ENCODE assay signal across 24 cellular contexts in genomic region chr7:124440081-124440480, GRCh38.
"Had no signal": no experiment of that assay in that cellular context is flagged by ENCODE, and none has a peak within 500 bp of the region (broad histone marks: within the 10 kb centered on the region; RNA-seq: fewer than 3 reads in every experiment).

No MANE protein-coding gene starts in this region.

- H3K9me3 Mint-ChIP-seq: endodermal cell, neural progenitor cell had no signal

- H3K36me3 Mint-ChIP-seq: natural killer cell treated with Interleukin-12 subunit alpha and Interleukin-12 subunit beta and Interleukin-15 and Interleukin-18, amount 100 ng/mL, for 72 hours; neural progenitor cell had no signal

- ATAC-seq: gastrocnemius medialis; left colon; left ventricle myocardium superior; natural killer cell treated with Interleukin-12 subunit alpha and Interleukin-12 subunit beta and Interleukin-15 and Interleukin-18, amount 100 ng/mL, for 72 hours; right cardiac atrium had no signal

- H3K4me1 Mint-ChIP-seq: neural progenitor cell had no signal

- H3K36me3 ChIP-seq: gastrocnemius medialis, neural progenitor cell, ovary, stomach, thoracic aorta, transverse colon had no signal

- DNase-seq: effector CD4-positive, alpha-beta T cell; endodermal cell; erythroblast; gastrocnemius medialis; kidney; left colon; left ventricle myocardium superior; mesenchymal stem cell; midbrain; nucleus accumbens; ovary; right cardiac atrium; small intestine; stimulated activated CD4-positive, alpha-beta T cell treated with anti-CD3 and anti-CD28 coated beads, Interleukin-12 subunit alpha, Interleukin-12 subunit beta, amount 100 ng/mL, for 4 hours; stimulated activated naive CD4-positive, alpha-beta T cell; stomach; substantia nigra; transverse colon had no signal

- H3K27me3 ChIP-seq: gastrocnemius medialis, neural progenitor cell, ovary, stomach, transverse colon had no signal

- H3K4me3 Mint-ChIP-seq: endodermal cell; natural killer cell treated with Interleukin-12 subunit alpha and Interleukin-12 subunit beta and Interleukin-15 and Interleukin-18, amount 100 ng/mL, for 72 hours; neural progenitor cell had no signal

- H3K27me3 Mint-ChIP-seq: natural killer cell treated with Interleukin-12 subunit alpha and Interleukin-12 subunit beta and Interleukin-15 and Interleukin-18, amount 100 ng/mL, for 72 hours had no signal

- FAIRE-seq: endothelial cell of umbilical vein, kidney, small intestine had no signal

- H3K4me3 ChIP-seq: coronary artery, gastrocnemius medialis, lung, neural progenitor cell, ovary, stomach, thoracic aorta, transverse colon had no signal

- H3K27ac Mint-ChIP-seq: endodermal cell; natural killer cell treated with Interleukin-12 subunit alpha and Interleukin-12 subunit beta and Interleukin-15 and Interleukin-18, amount 100 ng/mL, for 72 hours; neural progenitor cell had no signal
